ENCODE assay signal across 2 cellular contexts in the genomic region with DNA sequence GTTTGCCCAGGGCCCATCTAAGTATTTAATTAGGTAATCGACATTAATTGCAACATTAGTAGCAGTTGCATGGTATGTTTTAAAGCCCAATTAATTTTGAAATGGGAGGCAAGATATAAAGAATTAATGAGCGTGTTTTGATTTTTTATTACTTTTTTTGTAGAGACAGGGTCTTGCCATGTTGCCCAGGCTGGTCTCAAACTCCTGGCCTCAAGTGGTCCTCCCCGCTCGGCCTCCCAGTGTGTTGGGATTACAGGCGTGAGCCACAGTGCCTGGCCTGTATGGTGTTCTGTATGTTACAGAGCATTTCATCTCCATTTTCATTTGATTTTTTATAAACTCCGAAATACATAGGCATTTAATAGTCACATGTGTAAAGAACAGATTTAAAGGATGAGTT.
TF ChIP-seq lines count a peak whose summit lies in the region.

No MANE protein-coding gene starts in this region.

TF ChIP-seq in GM23338, 12 proteins besides CTCF, POLR2A, EP300 and RAD21 (continued from another document):
- TF ChIP-seq ZNF462 (CRISPR knock-in tag; IDR thresholded peaks at IDR 0.05) = no peak
- no peak for TF ChIP-seq REST (IDR thresholded peaks at IDR 0.05; ENCODE audit: unreplicated experiment)
- no peak for TF ChIP-seq JUNB (IDR thresholded peaks at IDR 0.05; ENCODE audit: unreplicated experiment)
- no peak for TF ChIP-seq CREB1 (CRISPR knock-in tag; IDR thresholded peaks at IDR 0.05; ENCODE audit: low read depth)

TF ChIP-seq in WTC11, 78 proteins besides CTCF, POLR2A, EP300 and RAD21 (continued from another document):
- TF ChIP-seq ARID4B (CRISPR knock-in tag; IDR thresholded peaks at IDR 0.05; ENCODE audit: borderline replicate concordance) = no peak
- no peak for TF ChIP-seq ZNF512 (CRISPR knock-in tag; IDR thresholded peaks at IDR 0.05; ENCODE audit: borderline replicate concordance)
- TF ChIP-seq TCF7 (CRISPR knock-in tag; IDR thresholded peaks at IDR 0.05; ENCODE audit: low read depth) = no peak
- TF ChIP-seq FOXP1 (CRISPR knock-in tag; IDR thresholded peaks at IDR 0.05; ENCODE audit: borderline replicate concordance) = no peak
- no peak for TF ChIP-seq NR1H2 (CRISPR knock-in tag; IDR thresholded peaks at IDR 0.05)
- no peak for TF ChIP-seq ZNF425 (CRISPR knock-in tag; conservative IDR thresholded peaks at IDR 0.05)
- TF ChIP-seq OVOL2 (CRISPR knock-in tag; IDR thresholded peaks at IDR 0.05; ENCODE audit: borderline replicate concordance) = no peak
- TF ChIP-seq RORB (CRISPR knock-in tag; IDR thresholded peaks at IDR 0.05) = no peak
